28 cellular contexts compared by ENCODE assay signal in the genomic region with DNA sequence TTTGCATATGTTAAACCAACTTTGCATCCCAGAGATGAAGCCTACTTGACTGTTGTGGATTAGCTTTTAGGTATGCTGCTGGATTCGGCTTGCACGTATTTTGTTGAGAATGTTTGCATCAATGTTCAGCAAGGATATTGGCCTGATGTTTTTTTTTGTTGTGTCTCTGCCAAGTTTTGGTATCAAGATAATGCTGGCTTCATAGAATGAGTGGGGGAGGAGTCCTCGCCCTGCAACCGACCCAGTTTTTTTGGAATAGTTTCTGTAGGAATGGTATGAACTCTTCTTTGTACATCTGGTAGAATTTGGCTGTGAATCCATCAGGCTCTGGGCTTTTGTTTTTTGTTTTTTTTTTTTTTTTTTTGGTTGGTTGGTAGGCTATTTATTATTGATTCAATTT.
"Had no signal": no experiment of that assay in that cellular context is flagged by ENCODE, and none has a peak within 500 bp of the region (broad histone marks: within the 10 kb centered on the region; RNA-seq: fewer than 3 reads in every experiment).

No MANE protein-coding gene starts in this region.

- DNase-seq: activated CD4-positive, alpha-beta memory T cell treated with anti-CD3 and anti-CD28 coated beads for 36 hours; activated CD4-positive, alpha-beta T cell treated with anti-CD3 and anti-CD28 coated beads for 36 hours; activated CD4-positive, alpha-beta T cell treated with anti-CD3 and anti-CD28 coated beads, Interleukin-2, amount 10 ng/mL, durations not matched to agents 24 days and 14 days; activated CD4-positive, CD25-positive, alpha-beta regulatory T cell; activated CD4-positive, CD25-positive, alpha-beta regulatory T cell treated with anti-CD3 and anti-CD28 coated beads, Interleukin-2, amount 50 U/mL, for 72 hours; activated CD8-positive, alpha-beta memory T cell treated with anti-CD3 and anti-CD28 coated beads, Interleukin-2, amount 10 ng/mL, durations not matched to agents 7 days and 5 days; activated CD8-positive, alpha-beta memory T cell treated with anti-CD3 and anti-CD28 coated beads, Interleukin-2, amount 50 U/mL, for 4 hours; activated CD8-positive, alpha-beta T cell treated with anti-CD3 and anti-CD28 coated beads, Interleukin-2, amount 10 ng/mL, durations not matched to agents 7 days and 5 days; activated effector memory CD4-positive, alpha-beta T cell treated with anti-CD3 and anti-CD28 coated beads, Interleukin-2, amount 50 U/mL, for 16 hours; activated naive CD4-positive, alpha-beta T cell treated with anti-CD3 and anti-CD28 coated beads for 36 hours; activated naive CD8-positive, alpha-beta T cell treated with anti-CD3 and anti-CD28 coated beads for 36 hours; activated naive CD8-positive, alpha-beta T cell treated with anti-CD3 and anti-CD28 coated beads, Interleukin-2, amount 50 U/mL, for 24 hours; activated T-cell treated with anti-CD3 and anti-CD28 coated beads, Interleukin-2, amount 50 U/mL, for 1 hour; activated T-cell treated with anti-CD3 and anti-CD28 coated beads, Interleukin-2, amount 50 U/mL, for 48 hours; central memory CD4-positive, alpha-beta T cell; cerebellar nuclear complex; effector CD8-positive, alpha-beta T cell; esophagus squamous epithelium; foreskin fibroblast; head of caudate nucleus; T-helper 2 cell had no signal

- FAIRE-seq: endometrium, endothelial cell of umbilical vein had no signal

- H3K27ac ChIP-seq: ascending aorta, breast epithelium, cardiac muscle cell, coronary artery, epithelial cell of prostate, esophagus squamous epithelium had no signal

- ATAC-seq: activated CD4-positive, alpha-beta T cell treated with anti-CD3 and anti-CD28 coated beads for 36 hours; activated CD8-positive, alpha-beta memory T cell treated with anti-CD3 and anti-CD28 coated beads, Interleukin-2, amount 10 ng/mL, durations not matched to agents 7 days and 5 days; activated CD8-positive, alpha-beta T cell treated with anti-CD3 and anti-CD28 coated beads, Interleukin-2, amount 10 ng/mL, durations not matched to agents 7 days and 5 days; activated naive CD8-positive, alpha-beta T cell treated with anti-CD3 and anti-CD28 coated beads, Interleukin-2, amount 50 U/mL, for 24 hours had no signal

- H3K4me1 ChIP-seq: ascending aorta, breast epithelium had no signal

- H3K27me3 ChIP-seq: ascending aorta, breast epithelium, cardiac muscle cell, esophagus squamous epithelium had no signal

- H3K4me3 ChIP-seq: ascending aorta, breast epithelium, cardiac muscle cell, coronary artery, esophagus squamous epithelium had no signal

- H3K36me3 ChIP-seq: ascending aorta, breast epithelium, cardiac muscle cell, esophagus squamous epithelium had no signal
